Comparison of ENCODE assay signal across 1 cellular context in genomic region chr17:1455291-1455747, GRCh38.
TF ChIP-seq lines count a peak whose summit lies in the region.

No MANE protein-coding gene starts in this region.

TF ChIP-seq in GM23338, 12 proteins besides CTCF, POLR2A, EP300 and RAD21 (continued from another document):
- TF ChIP-seq REST (IDR thresholded peaks at IDR 0.05; ENCODE audit: unreplicated experiment) (no peak), STAT1 (IDR thresholded peaks at IDR 0.05; ENCODE audit: unreplicated experiment) (no peak), ETS1 (IDR thresholded peaks at IDR 0.05) (no peak), POLR2AphosphoS5 (IDR thresholded peaks at IDR 0.05; ENCODE audit: low read depth) (no peak), ZNF114 (CRISPR knock-in tag; IDR thresholded peaks at IDR 0.05) (no peak)
